In the genomic region with DNA sequence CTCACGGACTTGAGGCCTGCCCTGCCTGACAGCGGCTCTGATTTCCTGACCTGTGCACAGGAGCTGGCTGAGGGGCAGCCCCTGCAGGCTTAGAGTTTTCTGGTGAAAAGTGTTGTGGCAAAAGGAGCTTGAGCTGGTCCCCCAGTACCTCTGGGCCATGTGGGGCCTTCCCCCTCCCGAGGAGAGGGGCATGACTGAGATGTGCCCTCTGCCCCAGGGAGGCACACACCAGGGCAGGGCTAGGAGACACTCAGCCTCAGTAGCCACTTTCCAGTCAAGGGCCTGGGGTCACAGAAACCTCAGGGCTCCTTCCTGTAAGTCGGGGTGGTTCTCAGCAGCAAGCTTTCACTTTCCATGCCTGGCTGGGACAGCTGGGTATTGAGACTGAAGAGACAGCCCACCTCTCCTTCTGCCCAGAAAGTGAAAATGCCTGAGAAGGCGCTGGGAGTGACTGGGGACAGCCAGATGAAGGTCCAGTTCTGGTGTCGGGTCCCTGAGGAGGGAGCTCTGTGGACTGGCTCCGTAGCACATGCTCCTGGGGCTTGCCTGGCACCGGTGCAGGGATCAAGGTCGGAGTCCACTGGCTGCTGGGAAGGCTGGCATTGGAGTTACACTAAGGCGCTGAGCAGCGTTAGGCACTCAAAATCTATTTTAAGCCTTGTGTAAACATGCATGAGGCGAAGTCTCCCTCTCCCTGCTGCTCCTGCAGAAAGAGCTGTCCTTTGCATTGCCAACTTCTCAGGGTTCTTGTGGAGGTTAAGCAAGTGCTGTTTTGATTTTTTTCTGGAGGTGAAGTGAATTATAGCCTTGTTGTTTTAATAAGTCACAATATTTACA, we compare ENCODE assay signal across 8 cellular contexts.
A peak's percentile ranks its signal among the peaks of the same experiment; 100 is the strongest.
DNase-seq lines count a peak whose midpoint lies in the region; ATAC-seq and TF ChIP-seq lines count a peak whose summit lies in the region.

No MANE protein-coding gene starts in this region.

- TF ChIP-seq POLR2A in vagina (IDR thresholded peaks at IDR 0.05): no peak

- peak overlapping the region; percentile 98 for H3K27ac ChIP-seq in 22Rv1
- peak overlapping the region; percentile 90 for H3K27ac ChIP-seq in vagina

- intact Hi-C loops in vagina (cut with DNase I): loop anchor here (10.0 kb wide), 2 partner anchors 125 to 395 kb away; partner anchors contain the start of gene GADD45G

- no peaks in the 10 kb centered on the region for H3K36me3 ChIP-seq in vagina

- H3K27me3 ChIP-seq in vagina: no peaks in the 10 kb centered on the region

- ATAC-seq in GM18907 (IDR thresholded peaks at IDR 0.05; ENCODE audit: unreplicated experiment) (peak; percentile 94), HG03103 (IDR thresholded peaks at IDR 0.05; ENCODE audit: low read depth, unreplicated experiment) (peak; percentile 94)

- H3K9me3 ChIP-seq in vagina: no peaks in the 10 kb centered on the region

- DNase-seq in NCI-H510A (lab: John Stamatoyannopoulos, UW) (peak; percentile 91), activated T-helper 1 cell treated with Interleukin-2 at 50 U/mL for 16 hours (ENCODE audit: low read depth) (peak; percentile 4), fibroblast of villous mesenchyme (ENCODE audit: low read depth) (peak; percentile 71), putamen (ENCODE audit: low spot score) (peak; percentile 25), vagina (ENCODE audit: extremely low spot score in 2 of 2) (peak in 1 of 2 donors; percentile 95)

- H3K4me1 ChIP-seq in vagina: peaks cover 60% of the 10 kb centered on the region

- H3K4me3 ChIP-seq in fibroblast of villous mesenchyme (ENCODE audit: low read depth, low read length): peak overlapping the region; percentile 22
- peak overlapping the region; percentile 26 to 34 for H3K4me3 ChIP-seq in vagina

- TF ChIP-seq CTCF in 22Rv1 (IDR thresholded peaks at IDR 0.05) (no peak), fibroblast of villous mesenchyme (IDR thresholded peaks at IDR 0.05; ENCODE audit: insufficient read depth, low read depth, low read length) (no peak), vagina (IDR thresholded peaks at IDR 0.05) (no peak)
